Comparison of ENCODE assay signal across 1 cellular context in the genomic region with DNA sequence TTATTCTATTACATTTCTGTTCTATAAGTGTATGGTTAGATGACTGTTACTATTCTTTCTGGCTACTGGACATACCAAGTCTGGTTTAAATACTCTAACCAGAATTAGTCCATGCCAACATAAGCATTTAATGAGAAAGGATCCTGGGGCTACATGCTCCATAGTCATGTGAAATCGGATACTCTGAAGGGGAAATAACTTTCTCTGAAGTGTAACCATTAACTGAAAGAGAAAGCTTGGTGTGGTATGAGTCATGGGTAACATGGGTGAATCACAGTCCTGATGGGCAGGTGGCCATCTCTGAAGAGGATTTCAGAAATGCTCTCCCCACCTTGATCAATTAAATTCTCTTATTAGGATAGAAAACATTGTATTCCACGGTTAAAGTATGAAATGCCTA.
TF ChIP-seq lines count a peak whose summit lies in the region.

No MANE protein-coding gene starts in this region.

TF ChIP-seq in HEK293, 187 proteins besides CTCF, POLR2A, EP300 and RAD21 (continued from another document and continues in another):
- TF ChIP-seq ZNF26 (tag by site-specific recombination; IDR thresholded peaks at IDR 0.05) (no peak), ZNF449 (tag by site-specific recombination; IDR thresholded peaks at IDR 0.05) (no peak), SALL2 (tag by site-specific recombination; IDR thresholded peaks at IDR 0.05; ENCODE audit: borderline replicate concordance) (no peak), GFI1B (tag by site-specific recombination; IDR thresholded peaks at IDR 0.05) (peak; percentile 58; the same call in 1 of the 2 replicates), ZNF548 (tag by site-specific recombination; IDR thresholded peaks at IDR 0.05) (no peak), ZNF157 (tag by site-specific recombination; IDR thresholded peaks at IDR 0.05) (no peak), ZNF843 (tag by site-specific recombination; IDR thresholded peaks at IDR 0.05) (peak; percentile 68), ZNF223 (tag by site-specific recombination; IDR thresholded peaks at IDR 0.05) (no peak), ZNF660 (tag by site-specific recombination; IDR thresholded peaks at IDR 0.05) (peak; percentile 95), ZNF174 (tag by site-specific recombination; IDR thresholded peaks at IDR 0.05) (no peak), SP7 (tag by site-specific recombination; IDR thresholded peaks at IDR 0.05) (peak; percentile 96), PRDM2 (tag by site-specific recombination; IDR thresholded peaks at IDR 0.05; ENCODE audit: borderline replicate concordance) (no peak), ZNF133 (tag by site-specific recombination; IDR thresholded peaks at IDR 0.05) (no peak), ZBTB7A (tag by site-specific recombination; IDR thresholded peaks at IDR 0.05; ENCODE audit: low read depth) (no peak), PRDM1 (tag by site-specific recombination; IDR thresholded peaks at IDR 0.05) (peak; percentile 82), ZNF266 (tag by site-specific recombination; IDR thresholded peaks at IDR 0.05; ENCODE audit: low read depth) (no peak), ZNF529 (tag by site-specific recombination; IDR thresholded peaks at IDR 0.05; ENCODE audit: insufficient replicate concordance) (no peak), KLF1 (tag by site-specific recombination; IDR thresholded peaks at IDR 0.05) (no peak), ZBTB44 (tag by site-specific recombination; IDR thresholded peaks at IDR 0.05) (peak; percentile 42; the same call in 1 of the 2 replicates), ZXDB (tag by site-specific recombination; IDR thresholded peaks at IDR 0.05) (peak; percentile 73), KLF17 (tag by site-specific recombination; IDR thresholded peaks at IDR 0.05) (no peak), ZBTB17 (tag by site-specific recombination; IDR thresholded peaks at IDR 0.05) (peak; percentile 80), MEIS1 (CRISPR knock-in tag; IDR thresholded peaks at IDR 0.05; ENCODE audit: borderline replicate concordance) (no peak), ZNF555 (tag by site-specific recombination; conservative IDR thresholded peaks at IDR 0.05) (no peak), ZEB2 (tag by site-specific recombination; IDR thresholded peaks at IDR 0.05) (peak; percentile 76), ZNF112 (tag by site-specific recombination; IDR thresholded peaks at IDR 0.05) (no peak)
- TF ChIP-seq, protein P1, sequence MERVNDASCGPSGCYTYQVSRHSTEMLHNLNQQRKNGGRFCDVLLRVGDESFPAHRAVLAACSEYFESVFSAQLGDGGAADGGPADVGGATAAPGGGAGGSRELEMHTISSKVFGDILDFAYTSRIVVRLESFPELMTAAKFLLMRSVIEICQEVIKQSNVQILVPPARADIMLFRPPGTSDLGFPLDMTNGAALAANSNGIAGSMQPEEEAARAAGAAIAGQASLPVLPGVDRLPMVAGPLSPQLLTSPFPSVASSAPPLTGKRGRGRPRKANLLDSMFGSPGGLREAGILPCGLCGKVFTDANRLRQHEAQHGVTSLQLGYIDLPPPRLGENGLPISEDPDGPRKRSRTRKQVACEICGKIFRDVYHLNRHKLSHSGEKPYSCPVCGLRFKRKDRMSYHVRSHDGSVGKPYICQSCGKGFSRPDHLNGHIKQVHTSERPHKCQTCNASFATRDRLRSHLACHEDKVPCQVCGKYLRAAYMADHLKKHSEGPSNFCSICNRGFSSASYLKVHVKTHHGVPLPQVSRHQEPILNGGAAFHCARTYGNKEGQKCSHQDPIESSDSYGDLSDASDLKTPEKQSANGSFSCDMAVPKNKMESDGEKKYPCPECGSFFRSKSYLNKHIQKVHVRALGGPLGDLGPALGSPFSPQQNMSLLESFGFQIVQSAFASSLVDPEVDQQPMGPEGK (tag by site-specific recombination; IDR thresholded peaks at IDR 0.05), result peak; percentile 43; the same call in 1 of the 2 replicates
- TF ChIP-seq, protein P2, sequence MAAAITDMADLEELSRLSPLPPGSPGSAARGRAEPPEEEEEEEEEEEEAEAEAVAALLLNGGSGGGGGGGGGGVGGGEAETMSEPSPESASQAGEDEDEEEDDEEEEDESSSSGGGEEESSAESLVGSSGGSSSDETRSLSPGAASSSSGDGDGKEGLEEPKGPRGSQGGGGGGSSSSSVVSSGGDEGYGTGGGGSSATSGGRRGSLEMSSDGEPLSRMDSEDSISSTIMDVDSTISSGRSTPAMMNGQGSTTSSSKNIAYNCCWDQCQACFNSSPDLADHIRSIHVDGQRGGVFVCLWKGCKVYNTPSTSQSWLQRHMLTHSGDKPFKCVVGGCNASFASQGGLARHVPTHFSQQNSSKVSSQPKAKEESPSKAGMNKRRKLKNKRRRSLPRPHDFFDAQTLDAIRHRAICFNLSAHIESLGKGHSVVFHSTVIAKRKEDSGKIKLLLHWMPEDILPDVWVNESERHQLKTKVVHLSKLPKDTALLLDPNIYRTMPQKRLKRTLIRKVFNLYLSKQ (tag by site-specific recombination; IDR thresholded peaks at IDR 0.05; ENCODE audit: borderline replicate concordance), result no peak
- TF ChIP-seq, protein P3, sequence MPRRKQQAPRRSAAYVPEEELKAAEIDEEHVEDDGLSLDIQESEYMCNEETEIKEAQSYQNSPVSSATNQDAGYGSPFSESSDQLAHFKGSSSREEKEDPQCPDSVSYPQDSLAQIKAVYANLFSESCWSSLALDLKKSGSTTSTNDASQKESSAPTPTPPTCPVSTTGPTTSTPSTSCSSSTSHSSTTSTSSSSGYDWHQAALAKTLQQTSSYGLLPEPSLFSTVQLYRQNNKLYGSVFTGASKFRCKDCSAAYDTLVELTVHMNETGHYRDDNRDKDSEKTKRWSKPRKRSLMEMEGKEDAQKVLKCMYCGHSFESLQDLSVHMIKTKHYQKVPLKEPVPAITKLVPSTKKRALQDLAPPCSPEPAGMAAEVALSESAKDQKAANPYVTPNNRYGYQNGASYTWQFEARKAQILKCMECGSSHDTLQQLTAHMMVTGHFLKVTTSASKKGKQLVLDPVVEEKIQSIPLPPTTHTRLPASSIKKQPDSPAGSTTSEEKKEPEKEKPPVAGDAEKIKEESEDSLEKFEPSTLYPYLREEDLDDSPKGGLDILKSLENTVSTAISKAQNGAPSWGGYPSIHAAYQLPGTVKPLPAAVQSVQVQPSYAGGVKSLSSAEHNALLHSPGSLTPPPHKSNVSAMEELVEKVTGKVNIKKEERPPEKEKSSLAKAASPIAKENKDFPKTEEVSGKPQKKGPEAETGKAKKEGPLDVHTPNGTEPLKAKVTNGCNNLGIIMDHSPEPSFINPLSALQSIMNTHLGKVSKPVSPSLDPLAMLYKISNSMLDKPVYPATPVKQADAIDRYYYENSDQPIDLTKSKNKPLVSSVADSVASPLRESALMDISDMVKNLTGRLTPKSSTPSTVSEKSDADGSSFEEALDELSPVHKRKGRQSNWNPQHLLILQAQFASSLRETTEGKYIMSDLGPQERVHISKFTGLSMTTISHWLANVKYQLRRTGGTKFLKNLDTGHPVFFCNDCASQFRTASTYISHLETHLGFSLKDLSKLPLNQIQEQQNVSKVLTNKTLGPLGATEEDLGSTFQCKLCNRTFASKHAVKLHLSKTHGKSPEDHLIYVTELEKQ (tag by site-specific recombination; IDR thresholded peaks at IDR 0.05; ENCODE audit: borderline replicate concordance), result peak; percentile 90; the same call in 1 of the 2 replicates
- TF ChIP-seq, protein P4, sequence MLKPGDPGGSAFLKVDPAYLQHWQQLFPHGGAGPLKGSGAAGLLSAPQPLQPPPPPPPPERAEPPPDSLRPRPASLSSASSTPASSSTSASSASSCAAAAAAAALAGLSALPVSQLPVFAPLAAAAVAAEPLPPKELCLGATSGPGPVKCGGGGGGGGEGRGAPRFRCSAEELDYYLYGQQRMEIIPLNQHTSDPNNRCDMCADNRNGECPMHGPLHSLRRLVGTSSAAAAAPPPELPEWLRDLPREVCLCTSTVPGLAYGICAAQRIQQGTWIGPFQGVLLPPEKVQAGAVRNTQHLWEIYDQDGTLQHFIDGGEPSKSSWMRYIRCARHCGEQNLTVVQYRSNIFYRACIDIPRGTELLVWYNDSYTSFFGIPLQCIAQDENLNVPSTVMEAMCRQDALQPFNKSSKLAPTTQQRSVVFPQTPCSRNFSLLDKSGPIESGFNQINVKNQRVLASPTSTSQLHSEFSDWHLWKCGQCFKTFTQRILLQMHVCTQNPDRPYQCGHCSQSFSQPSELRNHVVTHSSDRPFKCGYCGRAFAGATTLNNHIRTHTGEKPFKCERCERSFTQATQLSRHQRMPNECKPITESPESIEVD (tag by site-specific recombination; IDR thresholded peaks at IDR 0.05), result peak; percentile 89
- TF ChIP-seq, protein P5, sequence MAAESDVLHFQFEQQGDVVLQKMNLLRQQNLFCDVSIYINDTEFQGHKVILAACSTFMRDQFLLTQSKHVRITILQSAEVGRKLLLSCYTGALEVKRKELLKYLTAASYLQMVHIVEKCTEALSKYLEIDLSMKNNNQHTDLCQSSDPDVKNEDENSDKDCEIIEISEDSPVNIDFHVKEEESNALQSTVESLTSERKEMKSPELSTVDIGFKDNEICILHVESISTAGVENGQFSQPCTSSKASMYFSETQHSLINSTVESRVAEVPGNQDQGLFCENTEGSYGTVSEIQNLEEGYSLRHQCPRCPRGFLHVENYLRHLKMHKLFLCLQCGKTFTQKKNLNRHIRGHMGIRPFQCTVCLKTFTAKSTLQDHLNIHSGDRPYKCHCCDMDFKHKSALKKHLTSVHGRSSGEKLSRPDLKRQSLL (tag by site-specific recombination; IDR thresholded peaks at IDR 0.05), result no peak
